In the genomic region with DNA sequence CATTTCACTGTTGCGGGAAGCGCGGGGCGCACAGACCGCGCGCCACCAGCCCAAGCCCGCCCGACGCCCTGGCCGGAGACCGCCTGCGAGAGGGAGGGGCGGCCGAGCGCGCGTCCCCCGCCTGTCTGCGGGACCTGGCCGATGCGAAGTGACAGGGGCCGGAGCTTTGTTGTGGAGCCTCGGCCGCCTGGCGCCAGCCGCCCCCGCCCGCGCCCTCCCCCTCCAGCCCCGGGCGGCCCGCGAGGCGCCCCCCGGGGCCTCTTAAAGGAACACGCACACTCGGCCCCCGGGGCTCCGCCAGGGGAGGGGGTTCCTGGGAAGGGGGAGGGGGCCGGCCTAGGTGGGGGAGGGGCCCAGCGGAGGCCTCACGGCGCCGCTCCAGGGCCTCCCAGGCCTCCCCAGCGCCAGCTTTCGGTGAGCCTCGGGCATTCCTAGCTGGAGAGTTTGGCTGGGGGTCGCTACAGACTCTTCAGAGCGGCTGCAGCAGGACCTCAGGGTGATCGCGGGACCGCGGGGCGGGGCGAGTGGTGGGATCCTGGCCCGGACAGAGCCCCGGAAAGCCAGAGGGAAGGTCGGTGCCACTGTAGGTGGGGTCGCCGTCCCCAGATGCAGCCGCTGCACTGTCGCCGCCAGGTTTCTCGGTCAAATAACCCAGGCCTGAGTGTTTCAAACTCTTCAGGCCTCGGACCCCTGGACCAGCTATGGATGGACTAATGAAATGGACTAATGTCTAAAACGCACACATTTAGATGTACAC, we compare ENCODE assay signal across 8 cellular contexts. TPM values are rescaled to one million over a fixed set of nuclear protein-coding genes. Genes with fewer than 3 reads are reported as not detected.
DNase-seq lines count a peak whose midpoint lies in the region; FAIRE-seq and TF ChIP-seq lines count a peak whose summit lies in the region.
"Had no signal": no experiment of that assay in that cellular context is flagged by ENCODE, and none has a peak within 500 bp of the region (broad histone marks: within the 10 kb centered on the region; RNA-seq: fewer than 3 reads in every experiment).

No MANE protein-coding gene starts in this region.

- no peak for TF ChIP-seq RAD21 in liver (IDR thresholded peaks at IDR 0.05)

- TF ChIP-seq POLR2A in testis (IDR thresholded peaks at IDR 0.05) (no peak), GM12891 (IDR thresholded peaks at IDR 0.05; ENCODE audit: low read depth, low read length) (no peak)

- H3K4me3 ChIP-seq in choroid plexus epithelial cell (ENCODE audit: low read depth, low read length) = peak overlapping the region; percentile 42
- H3K4me3 ChIP-seq in liver (ENCODE audit: low read depth in 1 of 3, low read length in 3 of 3) = peak overlapping the region in 1 of 3 donors; percentile 36
- peak overlapping the region; percentile 68 to 77 for H3K4me3 ChIP-seq in testis

- intact Hi-C loops in testis (cut with DNase I; ENCODE audit: low total_unique reads) = loop anchor here (5.0 kb wide), 1 partner anchor 240 kb away; no protein-coding TSS in a partner anchor

- H3K9ac ChIP-seq in liver (ENCODE audit: low read depth in 1 of 2, low read length in 2 of 2) = no peak overlapping the region

- peak; percentile 16 for TF ChIP-seq CTCF in choroid plexus epithelial cell (conservative IDR thresholded peaks at IDR 0.05; ENCODE audit: low read depth, low read length)
- TF ChIP-seq CTCF in liver (IDR thresholded peaks at IDR 0.05; ENCODE audit: low read depth, low read length, missing input control) = no peak
- TF ChIP-seq CTCF in testis (IDR thresholded peaks at IDR 0.05) = no peak

- peaks cover 6 to 31% (median 17%) of the 10 kb centered on the region in 4 donors for H3K4me1 ChIP-seq in liver (ENCODE audit: control insufficient read depth in 4 of 4, insufficient read depth in 4 of 4, low read length in 3 of 4)
- peaks cover 25% of the 10 kb centered on the region for H3K4me1 ChIP-seq in testis

- 4% methylated on average over 67 of the region's 67 CpGs for WGBS in liver
- 0 to 3% methylated on average over 2 to 30 of the region's 67 CpGs for WGBS in testis, 2 donors

- H3K9me3 ChIP-seq in liver (ENCODE audit: control insufficient read depth in 4 of 4, low read length in 3 of 4) = peaks cover 0 to 3% (median 0%) of the 10 kb centered on the region in 4 donors
- H3K9me3 ChIP-seq in testis = no peaks in the 10 kb centered on the region

- no peak overlapping the region for H3K4me3 Mint-ChIP-seq in IgD-negative memory B cell

- H3K27me3 ChIP-seq in liver (ENCODE audit: control insufficient read depth in 4 of 4, insufficient read depth in 4 of 4, low read length in 3 of 4) = peaks cover 2 to 14% (median 8%) of the 10 kb centered on the region in 4 donors
- no peaks in the 10 kb centered on the region for H3K27me3 ChIP-seq in testis

- peaks cover 33% of the 10 kb centered on the region for H3K27me3 Mint-ChIP-seq in IgD-negative memory B cell

- H3K36me3 Mint-ChIP-seq in IgD-negative memory B cell = peaks cover 1% of the 10 kb centered on the region

- H3K27ac ChIP-seq in liver (ENCODE audit: low read depth in 1 of 2, low read length in 2 of 2) (peak overlapping the region; percentile 28 to 38), testis (peak overlapping the region; percentile 80 to 95)

- peaks cover 8 to 14% (median 13%) of the 10 kb centered on the region in 3 donors for H3K4me1 Mint-ChIP-seq in IgD-negative memory B cell

- H3K36me3 ChIP-seq in liver (ENCODE audit: control insufficient read depth in 4 of 4, insufficient read depth in 3 of 4, low read depth in 1 of 4, low read length in 3 of 4) (no peaks in the 10 kb centered on the region), testis (ENCODE audit: low read depth, missing control alignments) (no peaks in the 10 kb centered on the region)

- DNase-seq in choroid plexus epithelial cell (ENCODE audit: low read depth) (no peak), testis (no peak), GM12891 (ENCODE audit: insufficient read length, low spot score) (no peak), SHP77 treated with DMSO at 0.1 percent for 48 hours (lab: John Stamatoyannopoulos, UW) (no peak), germinal center (ENCODE audit: low spot score) (no peak)

- peak overlapping the region; percentile 90 to 93 (median 91) for H3K27ac Mint-ChIP-seq in IgD-negative memory B cell

- H3K9me3 Mint-ChIP-seq in IgD-negative memory B cell = peaks cover 0 to 3% (median 0%) of the 10 kb centered on the region in 3 donors

- FAIRE-seq in GM12891 (lab: Jason Lieb, UNC) = no peak

TF ChIP-seq in liver, 16 proteins besides CTCF, POLR2A, EP300 and RAD21 (continues in another document):
- TF ChIP-seq, protein P1, sequence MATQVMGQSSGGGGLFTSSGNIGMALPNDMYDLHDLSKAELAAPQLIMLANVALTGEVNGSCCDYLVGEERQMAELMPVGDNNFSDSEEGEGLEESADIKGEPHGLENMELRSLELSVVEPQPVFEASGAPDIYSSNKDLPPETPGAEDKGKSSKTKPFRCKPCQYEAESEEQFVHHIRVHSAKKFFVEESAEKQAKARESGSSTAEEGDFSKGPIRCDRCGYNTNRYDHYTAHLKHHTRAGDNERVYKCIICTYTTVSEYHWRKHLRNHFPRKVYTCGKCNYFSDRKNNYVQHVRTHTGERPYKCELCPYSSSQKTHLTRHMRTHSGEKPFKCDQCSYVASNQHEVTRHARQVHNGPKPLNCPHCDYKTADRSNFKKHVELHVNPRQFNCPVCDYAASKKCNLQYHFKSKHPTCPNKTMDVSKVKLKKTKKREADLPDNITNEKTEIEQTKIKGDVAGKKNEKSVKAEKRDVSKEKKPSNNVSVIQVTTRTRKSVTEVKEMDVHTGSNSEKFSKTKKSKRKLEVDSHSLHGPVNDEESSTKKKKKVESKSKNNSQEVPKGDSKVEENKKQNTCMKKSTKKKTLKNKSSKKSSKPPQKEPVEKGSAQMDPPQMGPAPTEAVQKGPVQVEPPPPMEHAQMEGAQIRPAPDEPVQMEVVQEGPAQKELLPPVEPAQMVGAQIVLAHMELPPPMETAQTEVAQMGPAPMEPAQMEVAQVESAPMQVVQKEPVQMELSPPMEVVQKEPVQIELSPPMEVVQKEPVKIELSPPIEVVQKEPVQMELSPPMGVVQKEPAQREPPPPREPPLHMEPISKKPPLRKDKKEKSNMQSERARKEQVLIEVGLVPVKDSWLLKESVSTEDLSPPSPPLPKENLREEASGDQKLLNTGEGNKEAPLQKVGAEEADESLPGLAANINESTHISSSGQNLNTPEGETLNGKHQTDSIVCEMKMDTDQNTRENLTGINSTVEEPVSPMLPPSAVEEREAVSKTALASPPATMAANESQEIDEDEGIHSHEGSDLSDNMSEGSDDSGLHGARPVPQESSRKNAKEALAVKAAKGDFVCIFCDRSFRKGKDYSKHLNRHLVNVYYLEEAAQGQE (IDR thresholded peaks at IDR 0.05) = no peak
- TF ChIP-seq YY1 (IDR thresholded peaks at IDR 0.05) (no peak), FOXA2 (IDR thresholded peaks at IDR 0.05) (no peak), ATF3 (IDR thresholded peaks at IDR 0.05) (no peak), HNF4A (conservative IDR thresholded peaks at IDR 0.05) (no peak)
- TF ChIP-seq, protein P2, sequence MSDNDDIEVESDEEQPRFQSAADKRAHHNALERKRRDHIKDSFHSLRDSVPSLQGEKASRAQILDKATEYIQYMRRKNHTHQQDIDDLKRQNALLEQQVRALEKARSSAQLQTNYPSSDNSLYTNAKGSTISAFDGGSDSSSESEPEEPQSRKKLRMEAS (IDR thresholded peaks at IDR 0.05) = no peak

TF ChIP-seq in GM12891, 5 proteins besides CTCF, POLR2A, EP300 and RAD21:
- TF ChIP-seq PAX5 (IDR thresholded peaks at IDR 0.05; ENCODE audit: insufficient read depth, low read length, severe bottlenecking) (no peak), SPI1 (IDR thresholded peaks at IDR 0.05; ENCODE audit: low read depth, low read length) (no peak), POU2F2 (IDR thresholded peaks at IDR 0.05; ENCODE audit: low read depth, low read length) (no peak), POLR2AphosphoS5 (IDR thresholded peaks at IDR 0.05; ENCODE audit: low read depth, low read length) (no peak), TAF1 (IDR thresholded peaks at IDR 0.05; ENCODE audit: low read depth, low read length) (no peak)

RNA-seq across cellular contexts. Expression of gene TBX2, which starts 2.4 kb away (rescaled TPM):
- not detected for polyA plus RNA-seq in IgD-negative memory B cell
- 1 to 10 TPM; 2.4 to 3.1 TPM for total RNA-seq in liver
- polyA plus RNA-seq in liver = 1 to 10 TPM in 1 of 2 donors, under 1 TPM in 1; 0.85 to 2.6 TPM
- 10 to 100 TPM; 20.1 to 29.6 TPM for total RNA-seq in testis
- polyA plus RNA-seq in testis (ENCODE audit: insufficient read depth, low read depth, low replicate concordance) = 14.8 TPM
- polyA plus RNA-seq in GM12891 (2012; ENCODE audit: low read depth, missing spikeins) = 0.01 TPM
- total RNA-seq: activated CD8-positive, alpha-beta memory T cell treated with anti-CD3 and anti-CD28 coated beads for 36 hours had no signal

RNA-seq across cellular contexts. Expression of gene TBX4, which starts 55.0 kb away (rescaled TPM):
- polyA plus RNA-seq in IgD-negative memory B cell = not detected
- not detected for total RNA-seq in liver
- not detected for polyA plus RNA-seq in liver
- total RNA-seq in testis = 1 to 10 TPM; 1.5 to 1.7 TPM
- polyA plus RNA-seq in testis (ENCODE audit: insufficient read depth, low read depth, low replicate concordance) = 3.2 TPM
- polyA plus RNA-seq in GM12891 (2012; ENCODE audit: low read depth, missing spikeins) = not detected
- total RNA-seq: activated CD8-positive, alpha-beta memory T cell treated with anti-CD3 and anti-CD28 coated beads for 36 hours had no signal
